Comparison of ENCODE assay signal across 1 cellular context in the genomic region with DNA sequence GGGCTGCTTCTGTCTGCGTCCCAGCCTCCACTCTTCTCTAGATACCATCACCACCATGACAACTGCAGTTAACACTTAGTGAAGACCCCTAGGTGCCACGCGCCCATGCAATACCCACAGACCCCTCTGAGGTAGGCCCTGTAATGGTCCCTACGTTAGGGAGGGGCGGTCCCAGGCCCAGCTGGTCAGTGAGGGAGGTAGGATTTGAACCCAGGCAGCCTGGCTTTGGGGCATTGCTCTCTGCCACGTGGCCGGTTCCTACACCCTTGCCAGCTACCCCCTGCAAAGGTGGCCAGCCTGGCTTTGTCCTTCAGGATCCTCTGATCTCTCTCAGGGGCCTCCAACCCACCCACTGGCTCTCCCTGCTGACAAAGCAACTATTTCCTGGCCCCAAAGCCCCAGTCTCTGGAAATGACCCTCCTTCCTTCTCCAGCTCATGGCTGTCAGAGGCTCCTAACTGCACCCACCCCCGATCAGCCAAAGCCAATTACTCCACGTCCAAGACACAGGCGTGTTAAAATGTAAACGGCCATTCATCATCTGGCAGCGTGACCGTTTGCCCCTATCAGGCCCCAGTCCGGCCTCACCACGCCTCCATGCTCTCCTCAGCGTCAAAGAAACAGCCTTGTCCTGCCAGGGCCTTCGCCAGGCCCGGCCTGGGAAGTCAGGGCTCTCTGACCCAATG.
TF ChIP-seq lines count a peak whose summit lies in the region.

No MANE protein-coding gene starts in this region.

TF ChIP-seq in HepG2, 621 proteins besides CTCF, POLR2A, EP300 and RAD21 (continued from another document and continues in another):
- TF ChIP-seq, protein P1, sequence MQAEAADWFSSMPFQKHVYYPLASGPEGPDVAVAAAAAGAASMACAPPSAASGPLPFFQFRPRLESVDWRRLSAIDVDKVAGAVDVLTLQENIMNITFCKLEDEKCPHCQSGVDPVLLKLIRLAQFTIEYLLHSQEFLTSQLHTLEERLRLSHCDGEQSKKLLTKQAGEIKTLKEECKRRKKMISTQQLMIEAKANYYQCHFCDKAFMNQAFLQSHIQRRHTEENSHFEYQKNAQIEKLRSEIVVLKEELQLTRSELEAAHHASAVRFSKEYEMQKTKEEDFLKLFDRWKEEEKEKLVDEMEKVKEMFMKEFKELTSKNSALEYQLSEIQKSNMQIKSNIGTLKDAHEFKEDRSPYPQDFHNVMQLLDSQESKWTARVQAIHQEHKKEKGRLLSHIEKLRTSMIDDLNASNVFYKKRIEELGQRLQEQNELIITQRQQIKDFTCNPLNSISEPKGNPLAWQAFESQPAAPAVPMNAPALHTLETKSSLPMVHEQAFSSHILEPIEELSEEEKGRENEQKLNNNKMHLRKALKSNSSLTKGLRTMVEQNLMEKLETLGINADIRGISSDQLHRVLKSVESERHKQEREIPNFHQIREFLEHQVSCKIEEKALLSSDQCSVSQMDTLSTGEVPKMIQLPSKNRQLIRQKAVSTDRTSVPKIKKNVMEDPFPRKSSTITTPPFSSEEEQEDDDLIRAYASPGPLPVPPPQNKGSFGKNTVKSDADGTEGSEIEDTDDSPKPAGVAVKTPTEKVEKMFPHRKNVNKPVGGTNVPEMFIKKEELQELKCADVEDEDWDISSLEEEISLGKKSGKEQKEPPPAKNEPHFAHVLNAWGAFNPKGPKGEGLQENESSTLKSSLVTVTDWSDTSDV (CRISPR knock-in tag; IDR thresholded peaks at IDR 0.05) = 0 out of 2 replicates have a peak, but pooled peaks have one; percentile 4
- TF ChIP-seq ZNF572 (CRISPR knock-in tag; IDR thresholded peaks at IDR 0.05) (no peak), ZNF598 (CRISPR knock-in tag; IDR thresholded peaks at IDR 0.05; ENCODE audit: borderline replicate concordance) (no peak), NFE2L1 (CRISPR knock-in tag; IDR thresholded peaks at IDR 0.05; ENCODE audit: borderline replicate concordance) (0 out of 2 replicates have a peak, but pooled peaks have one; percentile 16), ZNF558 (CRISPR knock-in tag; IDR thresholded peaks at IDR 0.05; ENCODE audit: borderline replicate concordance) (no peak), RXRA (CRISPR knock-in tag; IDR thresholded peaks at IDR 0.05) (peak; percentile 26; the same call in 1 of the 2 replicates), MAFK (conservative IDR thresholded peaks at IDR 0.05 in 1 of 2, IDR thresholded peaks at IDR 0.05 in 1 of 2; ENCODE audit: low read length in 2 of 2) (peak in 1 of 2 experiments; percentile 32; a peak in 1 of 4 replicates), MED8 (CRISPR knock-in tag; IDR thresholded peaks at IDR 0.05; ENCODE audit: insufficient replicate concordance) (peak; percentile 24), HNF4G (IDR thresholded peaks at IDR 0.05; ENCODE audit: borderline replicate concordance, low read depth, low read length) (no peak), HNF4G (CRISPR knock-in tag; IDR thresholded peaks at IDR 0.05; ENCODE audit: borderline replicate concordance, low read depth) (0 out of 2 replicates have a peak, but pooled peaks have one; percentile 20), TCF12 (IDR thresholded peaks at IDR 0.05) (no peak), TCF12 (CRISPR knock-in tag; IDR thresholded peaks at IDR 0.05) (0 out of 2 replicates have a peak, but pooled peaks have one; percentile 50), ZNF460 (CRISPR knock-in tag; IDR thresholded peaks at IDR 0.05; ENCODE audit: borderline replicate concordance) (no peak), ONECUT2 (CRISPR knock-in tag; IDR thresholded peaks at IDR 0.05) (peak; percentile 28; the same call in 1 of the 2 replicates), REPIN1 (CRISPR knock-in tag; IDR thresholded peaks at IDR 0.05; ENCODE audit: borderline replicate concordance, low read depth) (0 out of 2 replicates have a peak, but pooled peaks have one; percentile 33), NRL (CRISPR knock-in tag; IDR thresholded peaks at IDR 0.05; ENCODE audit: borderline replicate concordance) (no peak), NR3C1 (CRISPR knock-in tag; IDR thresholded peaks at IDR 0.05) (no peak), ZNF772 (CRISPR knock-in tag; IDR thresholded peaks at IDR 0.05) (0 out of 2 replicates have a peak, but pooled peaks have one; percentile 46), ZFP90 (CRISPR knock-in tag; IDR thresholded peaks at IDR 0.05; ENCODE audit: borderline replicate concordance) (peak; percentile 21; the same call in 1 of the 2 replicates), SNAPC2 (CRISPR knock-in tag; IDR thresholded peaks at IDR 0.05) (0 out of 2 replicates have a peak, but pooled peaks have one; percentile 72), SIN3A (IDR thresholded peaks at IDR 0.05; ENCODE audit: borderline replicate concordance, low read depth, low read length) (no peak), ZFX (CRISPR knock-in tag; IDR thresholded peaks at IDR 0.05; ENCODE audit: low read depth) (peak; percentile 71), FOXA3 (CRISPR knock-in tag; IDR thresholded peaks at IDR 0.05) (peak; percentile 38; the same call in 1 of the 2 replicates), HOXA5 (CRISPR knock-in tag; IDR thresholded peaks at IDR 0.05) (0 out of 2 replicates have a peak, but pooled peaks have one; percentile 59), SPEN (CRISPR knock-in tag; IDR thresholded peaks at IDR 0.05; ENCODE audit: low read depth) (peak; percentile 49; the same call in 1 of the 2 replicates), NFYC (CRISPR knock-in tag; IDR thresholded peaks at IDR 0.05) (peak; percentile 40; the same call in 1 of the 2 replicates), ZNF891 (CRISPR knock-in tag; IDR thresholded peaks at IDR 0.05) (0 out of 2 replicates have a peak, but pooled peaks have one; percentile 37), JUN (CRISPR knock-in tag; IDR thresholded peaks at IDR 0.05) (no peak), ZNF138 (CRISPR knock-in tag; IDR thresholded peaks at IDR 0.05; ENCODE audit: low read depth) (peak; percentile 31; the same call in 1 of the 2 replicates), ERF (CRISPR knock-in tag; IDR thresholded peaks at IDR 0.05) (no peak), KDM5B (CRISPR knock-in tag; IDR thresholded peaks at IDR 0.05; ENCODE audit: borderline replicate concordance) (0 out of 2 replicates have a peak, but pooled peaks have one; percentile 44), TMF1 (CRISPR knock-in tag; IDR thresholded peaks at IDR 0.05; ENCODE audit: low read depth) (peak; percentile 72; the same call in 1 of the 2 replicates), ZNF782 (CRISPR knock-in tag; IDR thresholded peaks at IDR 0.05; ENCODE audit: borderline replicate concordance) (no peak), BHLHE40 (IDR thresholded peaks at IDR 0.05; ENCODE audit: low read length) (no peak), SMAD1 (CRISPR knock-in tag; IDR thresholded peaks at IDR 0.05; ENCODE audit: borderline replicate concordance, low read depth) (no peak), TBX2 (CRISPR knock-in tag; IDR thresholded peaks at IDR 0.05; ENCODE audit: borderline replicate concordance) (peak; percentile 56; the same call in 1 of the 2 replicates), NCOA2 (CRISPR knock-in tag; IDR thresholded peaks at IDR 0.05) (0 out of 2 replicates have a peak, but pooled peaks have one; percentile 24), ZNF317 (CRISPR knock-in tag; IDR thresholded peaks at IDR 0.05) (peak; percentile 27; the same call in 1 of the 2 replicates), ZBTB7A (CRISPR knock-in tag; IDR thresholded peaks at IDR 0.05) (0 out of 2 replicates have a peak, but pooled peaks have one; percentile 36), MYC (CRISPR knock-in tag; IDR thresholded peaks at IDR 0.05; ENCODE audit: borderline replicate concordance) (peak; percentile 44; the same call in 1 of the 2 replicates), ZNF543 (CRISPR knock-in tag; IDR thresholded peaks at IDR 0.05) (0 out of 2 replicates have a peak, but pooled peaks have one; percentile 24), ZNF788 (CRISPR knock-in tag; IDR thresholded peaks at IDR 0.05; ENCODE audit: borderline replicate concordance) (peak; percentile 61; the same call in 1 of the 2 replicates), ZNF761 (CRISPR knock-in tag; conservative IDR thresholded peaks at IDR 0.05) (0 out of 2 replicates have a peak, but pooled peaks have one; percentile 10), RNF2 (conservative IDR thresholded peaks at IDR 0.05; ENCODE audit: low read depth) (0 out of 2 replicates have a peak, but pooled peaks have one; percentile 34), SP5 (CRISPR knock-in tag; IDR thresholded peaks at IDR 0.05; ENCODE audit: borderline replicate concordance, low read depth) (peak; percentile 26; the same call in 1 of the 2 replicates), ZNF230 (CRISPR knock-in tag; IDR thresholded peaks at IDR 0.05) (0 out of 2 replicates have a peak, but pooled peaks have one; percentile 25), KDM3A (CRISPR knock-in tag; IDR thresholded peaks at IDR 0.05; ENCODE audit: low read depth) (peak; percentile 8; the same call in 1 of the 2 replicates), BORCS8-MEF2B (CRISPR knock-in tag; IDR thresholded peaks at IDR 0.05) (no peak), MAZ (IDR thresholded peaks at IDR 0.05; ENCODE audit: borderline replicate concordance, low read depth, low read length) (no peak), MAZ (CRISPR knock-in tag; IDR thresholded peaks at IDR 0.05; ENCODE audit: low read depth) (peak; percentile 45; the same call in 1 of the 2 replicates), ATF7 (IDR thresholded peaks at IDR 0.05) (no peak), ATF7 (CRISPR knock-in tag; IDR thresholded peaks at IDR 0.05) (0 out of 2 replicates have a peak, but pooled peaks have one; percentile 44), ZFY (CRISPR knock-in tag; IDR thresholded peaks at IDR 0.05) (peak; percentile 70), GATAD2A (CRISPR knock-in tag; IDR thresholded peaks at IDR 0.05) (peak; percentile 16; the same call in 1 of the 2 replicates), MEIS2 (CRISPR knock-in tag; IDR thresholded peaks at IDR 0.05) (peak; percentile 65; the same call in 1 of the 2 replicates)
- TF ChIP-seq, protein P2, sequence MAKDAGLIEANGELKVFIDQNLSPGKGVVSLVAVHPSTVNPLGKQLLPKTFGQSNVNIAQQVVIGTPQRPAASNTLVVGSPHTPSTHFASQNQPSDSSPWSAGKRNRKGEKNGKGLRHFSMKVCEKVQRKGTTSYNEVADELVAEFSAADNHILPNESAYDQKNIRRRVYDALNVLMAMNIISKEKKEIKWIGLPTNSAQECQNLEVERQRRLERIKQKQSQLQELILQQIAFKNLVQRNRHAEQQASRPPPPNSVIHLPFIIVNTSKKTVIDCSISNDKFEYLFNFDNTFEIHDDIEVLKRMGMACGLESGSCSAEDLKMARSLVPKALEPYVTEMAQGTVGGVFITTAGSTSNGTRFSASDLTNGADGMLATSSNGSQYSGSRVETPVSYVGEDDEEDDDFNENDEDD (CRISPR knock-in tag; IDR thresholded peaks at IDR 0.05; ENCODE audit: borderline replicate concordance) = peak; percentile 38; the same call in 1 of the 2 replicates
- TF ChIP-seq, protein P3, sequence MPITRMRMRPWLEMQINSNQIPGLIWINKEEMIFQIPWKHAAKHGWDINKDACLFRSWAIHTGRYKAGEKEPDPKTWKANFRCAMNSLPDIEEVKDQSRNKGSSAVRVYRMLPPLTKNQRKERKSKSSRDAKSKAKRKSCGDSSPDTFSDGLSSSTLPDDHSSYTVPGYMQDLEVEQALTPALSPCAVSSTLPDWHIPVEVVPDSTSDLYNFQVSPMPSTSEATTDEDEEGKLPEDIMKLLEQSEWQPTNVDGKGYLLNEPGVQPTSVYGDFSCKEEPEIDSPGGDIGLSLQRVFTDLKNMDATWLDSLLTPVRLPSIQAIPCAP (CRISPR knock-in tag; IDR thresholded peaks at IDR 0.05; ENCODE audit: low read depth) = 0 out of 2 replicates have a peak, but pooled peaks have one; percentile 38
- TF ChIP-seq, protein P4, sequence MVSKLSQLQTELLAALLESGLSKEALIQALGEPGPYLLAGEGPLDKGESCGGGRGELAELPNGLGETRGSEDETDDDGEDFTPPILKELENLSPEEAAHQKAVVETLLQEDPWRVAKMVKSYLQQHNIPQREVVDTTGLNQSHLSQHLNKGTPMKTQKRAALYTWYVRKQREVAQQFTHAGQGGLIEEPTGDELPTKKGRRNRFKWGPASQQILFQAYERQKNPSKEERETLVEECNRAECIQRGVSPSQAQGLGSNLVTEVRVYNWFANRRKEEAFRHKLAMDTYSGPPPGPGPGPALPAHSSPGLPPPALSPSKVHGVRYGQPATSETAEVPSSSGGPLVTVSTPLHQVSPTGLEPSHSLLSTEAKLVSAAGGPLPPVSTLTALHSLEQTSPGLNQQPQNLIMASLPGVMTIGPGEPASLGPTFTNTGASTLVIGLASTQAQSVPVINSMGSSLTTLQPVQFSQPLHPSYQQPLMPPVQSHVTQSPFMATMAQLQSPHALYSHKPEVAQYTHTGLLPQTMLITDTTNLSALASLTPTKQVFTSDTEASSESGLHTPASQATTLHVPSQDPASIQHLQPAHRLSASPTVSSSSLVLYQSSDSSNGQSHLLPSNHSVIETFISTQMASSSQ (IDR thresholded peaks at IDR 0.05; ENCODE audit: low read depth) = no peak
- TF ChIP-seq, protein P4 (CRISPR knock-in tag; IDR thresholded peaks at IDR 0.05; ENCODE audit: borderline replicate concordance) = no peak
- TF ChIP-seq, protein P5, sequence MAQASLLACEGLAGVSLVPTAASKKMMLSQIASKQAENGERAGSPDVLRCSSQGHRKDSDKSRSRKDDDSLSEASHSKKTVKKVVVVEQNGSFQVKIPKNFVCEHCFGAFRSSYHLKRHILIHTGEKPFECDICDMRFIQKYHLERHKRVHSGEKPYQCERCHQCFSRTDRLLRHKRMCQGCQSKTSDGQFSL (CRISPR knock-in tag; IDR thresholded peaks at IDR 0.05) = no peak
- TF ChIP-seq, protein P6, sequence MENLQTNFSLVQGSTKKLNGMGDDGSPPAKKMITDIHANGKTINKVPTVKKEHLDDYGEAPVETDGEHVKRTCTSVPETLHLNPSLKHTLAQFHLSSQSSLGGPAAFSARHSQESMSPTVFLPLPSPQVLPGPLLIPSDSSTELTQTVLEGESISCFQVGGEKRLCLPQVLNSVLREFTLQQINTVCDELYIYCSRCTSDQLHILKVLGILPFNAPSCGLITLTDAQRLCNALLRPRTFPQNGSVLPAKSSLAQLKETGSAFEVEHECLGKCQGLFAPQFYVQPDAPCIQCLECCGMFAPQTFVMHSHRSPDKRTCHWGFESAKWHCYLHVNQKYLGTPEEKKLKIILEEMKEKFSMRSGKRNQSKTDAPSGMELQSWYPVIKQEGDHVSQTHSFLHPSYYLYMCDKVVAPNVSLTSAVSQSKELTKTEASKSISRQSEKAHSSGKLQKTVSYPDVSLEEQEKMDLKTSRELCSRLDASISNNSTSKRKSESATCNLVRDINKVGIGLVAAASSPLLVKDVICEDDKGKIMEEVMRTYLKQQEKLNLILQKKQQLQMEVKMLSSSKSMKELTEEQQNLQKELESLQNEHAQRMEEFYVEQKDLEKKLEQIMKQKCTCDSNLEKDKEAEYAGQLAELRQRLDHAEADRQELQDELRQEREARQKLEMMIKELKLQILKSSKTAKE (CRISPR knock-in tag; IDR thresholded peaks at IDR 0.05; ENCODE audit: borderline replicate concordance) = no peak
